ENCODE assay signal across 1 cellular context in the genomic region with DNA sequence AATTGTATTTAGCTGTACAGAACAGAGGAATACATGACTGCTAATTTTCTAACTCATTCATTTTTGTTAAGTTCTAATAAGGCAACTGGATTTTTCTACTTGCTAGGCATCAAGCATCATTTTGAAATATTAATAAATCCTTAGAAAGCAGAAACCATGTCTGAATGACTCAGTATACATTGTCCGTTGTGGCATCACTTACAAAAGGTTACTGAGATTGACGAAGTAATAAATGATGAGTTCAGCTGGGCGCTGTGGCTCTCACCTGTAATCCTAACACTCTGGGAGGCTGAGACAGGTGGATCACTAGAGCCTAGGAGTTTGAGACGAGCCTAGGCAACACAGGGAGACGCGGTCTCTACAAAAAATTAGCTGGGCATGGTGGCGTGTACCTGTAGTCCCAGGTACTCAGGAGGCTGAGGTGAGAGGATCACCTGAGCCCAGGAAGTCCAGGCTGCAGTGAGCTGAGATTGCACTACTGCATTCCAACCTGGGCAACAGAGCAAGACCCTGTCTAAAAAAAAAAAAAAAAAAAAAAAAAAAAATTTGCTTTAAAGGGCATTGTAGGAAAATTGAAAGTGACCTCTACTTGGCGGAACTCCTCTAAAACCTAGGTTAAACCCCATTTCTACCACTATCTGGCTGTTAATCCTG.
TF ChIP-seq lines count a peak whose summit lies in the region.

No MANE protein-coding gene starts in this region.

TF ChIP-seq in SK-N-SH, 30 proteins besides CTCF, POLR2A, EP300 and RAD21 (continued from another document):
- TF ChIP-seq, protein P1, sequence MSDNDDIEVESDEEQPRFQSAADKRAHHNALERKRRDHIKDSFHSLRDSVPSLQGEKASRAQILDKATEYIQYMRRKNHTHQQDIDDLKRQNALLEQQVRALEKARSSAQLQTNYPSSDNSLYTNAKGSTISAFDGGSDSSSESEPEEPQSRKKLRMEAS (IDR thresholded peaks at IDR 0.05; ENCODE audit: low read depth), result no peak
- TF ChIP-seq GABPA (IDR thresholded peaks at IDR 0.05; ENCODE audit: low read depth) (no peak), SIN3A (IDR thresholded peaks at IDR 0.05; ENCODE audit: borderline replicate concordance, low read depth, low read length) (no peak), POLR2AphosphoS5 (IDR thresholded peaks at IDR 0.05; ENCODE audit: low read depth, low read length) (no peak), FOXJ3 (CRISPR knock-in tag; IDR thresholded peaks at IDR 0.05) (no peak), SMC3 (IDR thresholded peaks at IDR 0.05; ENCODE audit: low read depth, low read length) (no peak), NRF1 (IDR thresholded peaks at IDR 0.05; ENCODE audit: low read depth, low read length) (no peak), TCF12 (IDR thresholded peaks at IDR 0.05) (no peak), GATA2 (CRISPR knock-in tag; IDR thresholded peaks at IDR 0.05) (no peak), MXI1 (IDR thresholded peaks at IDR 0.05; ENCODE audit: low read depth, low read length) (no peak), JUND (IDR thresholded peaks at IDR 0.05) (no peak), FOXM1 (IDR thresholded peaks at IDR 0.05; ENCODE audit: low read depth) (no peak), MEF2A (IDR thresholded peaks at IDR 0.05; ENCODE audit: borderline replicate concordance, low read depth) (no peak), ELF1 (IDR thresholded peaks at IDR 0.05) (no peak), RXRA (IDR thresholded peaks at IDR 0.05; ENCODE audit: borderline replicate concordance, low read depth) (no peak)
- TF ChIP-seq, protein P2, sequence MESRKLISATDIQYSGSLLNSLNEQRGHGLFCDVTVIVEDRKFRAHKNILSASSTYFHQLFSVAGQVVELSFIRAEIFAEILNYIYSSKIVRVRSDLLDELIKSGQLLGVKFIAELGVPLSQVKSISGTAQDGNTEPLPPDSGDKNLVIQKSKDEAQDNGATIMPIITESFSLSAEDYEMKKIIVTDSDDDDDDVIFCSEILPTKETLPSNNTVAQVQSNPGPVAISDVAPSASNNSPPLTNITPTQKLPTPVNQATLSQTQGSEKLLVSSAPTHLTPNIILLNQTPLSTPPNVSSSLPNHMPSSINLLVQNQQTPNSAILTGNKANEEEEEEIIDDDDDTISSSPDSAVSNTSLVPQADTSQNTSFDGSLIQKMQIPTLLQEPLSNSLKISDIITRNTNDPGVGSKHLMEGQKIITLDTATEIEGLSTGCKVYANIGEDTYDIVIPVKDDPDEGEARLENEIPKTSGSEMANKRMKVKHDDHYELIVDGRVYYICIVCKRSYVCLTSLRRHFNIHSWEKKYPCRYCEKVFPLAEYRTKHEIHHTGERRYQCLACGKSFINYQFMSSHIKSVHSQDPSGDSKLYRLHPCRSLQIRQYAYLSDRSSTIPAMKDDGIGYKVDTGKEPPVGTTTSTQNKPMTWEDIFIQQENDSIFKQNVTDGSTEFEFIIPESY (IDR thresholded peaks at IDR 0.05; ENCODE audit: borderline replicate concordance, low read depth), result no peak
- TF ChIP-seq, protein P3, sequence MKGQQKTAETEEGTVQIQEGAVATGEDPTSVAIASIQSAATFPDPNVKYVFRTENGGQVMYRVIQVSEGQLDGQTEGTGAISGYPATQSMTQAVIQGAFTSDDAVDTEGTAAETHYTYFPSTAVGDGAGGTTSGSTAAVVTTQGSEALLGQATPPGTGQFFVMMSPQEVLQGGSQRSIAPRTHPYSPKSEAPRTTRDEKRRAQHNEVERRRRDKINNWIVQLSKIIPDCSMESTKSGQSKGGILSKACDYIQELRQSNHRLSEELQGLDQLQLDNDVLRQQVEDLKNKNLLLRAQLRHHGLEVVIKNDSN (IDR thresholded peaks at IDR 0.05; ENCODE audit: borderline replicate concordance, low read depth), result no peak
